Comparison of ENCODE assay signal across 29 cellular contexts in the genomic region with DNA sequence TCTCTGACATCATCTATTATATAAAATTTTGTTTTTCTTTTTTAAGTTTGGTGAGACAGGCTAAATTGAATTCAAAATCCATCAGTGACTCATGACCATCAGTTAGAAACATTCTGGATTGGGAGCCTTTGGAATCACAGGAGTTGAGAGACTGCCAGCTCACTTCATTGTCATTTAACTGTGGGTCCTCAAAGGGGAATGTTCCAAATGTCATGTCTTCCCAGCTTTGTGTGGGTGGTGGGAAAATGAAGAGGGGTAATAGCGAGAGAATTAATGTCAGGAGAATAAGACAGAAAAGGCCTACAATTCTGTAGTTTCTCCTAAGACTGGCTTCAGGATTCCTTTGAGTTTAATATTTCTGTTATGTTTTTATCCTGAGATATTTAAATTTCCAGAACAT.
DNase-seq lines count a peak whose midpoint lies in the region; ATAC-seq, FAIRE-seq and TF ChIP-seq lines count a peak whose summit lies in the region.
"Had no signal": no experiment of that assay in that cellular context is flagged by ENCODE, and none has a peak within 500 bp of the region (broad histone marks: within the 10 kb centered on the region; RNA-seq: fewer than 3 reads in every experiment).

No MANE protein-coding gene starts in this region.

- no peaks in the 10 kb centered on the region for H3K36me3 Mint-ChIP-seq in GM23338 (ENCODE audit: low read depth)
- H3K36me3 Mint-ChIP-seq: CD14-positive monocyte; CD4-positive, CD25-positive, alpha-beta regulatory T cell; CD8-positive, alpha-beta memory T cell had no signal

- intact Hi-C loops in HepG2 (cut with micrococcal nuclease; ENCODE audit: unreplicated experiment) = no loop called here

- H3K9ac ChIP-seq in NT2/D1 (ENCODE audit: insufficient read length, low read depth) (no peak overlapping the region), HepG2 (ENCODE audit: insufficient read depth, low read depth, low read length) (no peak overlapping the region)
- H3K9ac ChIP-seq: BLaER1 had no signal

- H3K27ac ChIP-seq in GM23338 (ENCODE audit: low read depth) (no peak overlapping the region), upper lobe of left lung (no peak overlapping the region), HepG2 (ENCODE audit: extremely low read length, insufficient read depth, low read length) (no peak overlapping the region)
- H3K27ac ChIP-seq: BLaER1 had no signal

- TF ChIP-seq RAD21 in HepG2 (CRISPR knock-in tag; IDR thresholded peaks at IDR 0.05) = no peak

- H3K9me2 ChIP-seq in GM23338 (ENCODE audit: insufficient read depth) = peaks cover 5% of the 10 kb centered on the region; the same call in 1 of the 2 replicates

- in situ Hi-C loops in HepG2 (cut with HindIII; ENCODE audit: extremely low pct_ligation_motif_present, low pct_unique_long_range_greater_than_20kb) = no loop called here

- H3K36me3 ChIP-seq in GM23338 (ENCODE audit: insufficient read depth) = no peaks in the 10 kb centered on the region
- no peaks in the 10 kb centered on the region for H3K36me3 ChIP-seq in NT2/D1 (ENCODE audit: insufficient read depth, insufficient read length, low read length)
- no peaks in the 10 kb centered on the region for H3K36me3 ChIP-seq in upper lobe of left lung
- no peaks in the 10 kb centered on the region for H3K36me3 ChIP-seq in HepG2 (replicated peaks in 1 of 2; ENCODE audit: control insufficient read depth in 1 of 2, insufficient read depth in 2 of 2, low read length in 2 of 2)
- H3K36me3 ChIP-seq: BE2C, BLaER1 had no signal

- no peaks in the 10 kb centered on the region for H3K27me3 Mint-ChIP-seq in GM23338 (ENCODE audit: insufficient read depth, low read depth, poor library complexity)
- H3K27me3 Mint-ChIP-seq: CD4-positive, alpha-beta memory T cell; CD4-positive, CD25-positive, alpha-beta regulatory T cell; CD8-positive, alpha-beta memory T cell had no signal

- WGBS in upper lobe of left lung, 2 donors = 0% methylated on average over 1 of the region's 1 CpG
- no CpG with 5 or more reads among the region's 1 CpG for WGBS in HepG2 (ENCODE audit: low lambda C conversion rate)

- BruUV-seq in HepG2 (replicated peaks; lab: Mats Ljungman, UMichigan) = no TSS peak

- H3K9me3 Mint-ChIP-seq in GM23338 = no peaks in the 10 kb centered on the region
- H3K9me3 Mint-ChIP-seq: CD8-positive, alpha-beta memory T cell had no signal

- H3K4me1 Mint-ChIP-seq in GM23338 = peaks cover 20% of the 10 kb centered on the region
- H3K4me1 Mint-ChIP-seq: CD14-positive monocyte; CD4-positive, CD25-positive, alpha-beta regulatory T cell; CD8-positive, alpha-beta memory T cell had no signal

- H3K4me1 ChIP-seq in GM23338 (ENCODE audit: insufficient read depth) (no peaks in the 10 kb centered on the region), NT2/D1 (ENCODE audit: insufficient read depth, insufficient read length) (no peaks in the 10 kb centered on the region), upper lobe of left lung (no peaks in the 10 kb centered on the region), HepG2 (ENCODE audit: insufficient read depth, low read length) (no peaks in the 10 kb centered on the region)
- H3K4me1 ChIP-seq: BE2C, BLaER1 had no signal

- no peaks in the 10 kb centered on the region for H3K9me3 ChIP-seq in NT2/D1 (ENCODE audit: insufficient read depth, low read length)
- H3K9me3 ChIP-seq in upper lobe of left lung = no peaks in the 10 kb centered on the region
- H3K9me3 ChIP-seq in HepG2 (ENCODE audit: low read length) = no peaks in the 10 kb centered on the region
- H3K9me3 ChIP-seq: BE2C had no signal

- POLR2A ChIA-PET in HepG2 (lab: Yijun Ruan, JAX) = no interaction called here

- DNase-seq in GM23338 (ENCODE audit: low spot score) (peak; percentile 10), NT2/D1 (ENCODE audit: low read depth, low spot score) (peak; percentile 30), astrocyte of the hippocampus (ENCODE audit: low read depth, low spot score) (peak; percentile 11), putamen (ENCODE audit: low spot score) (peak; percentile 50), NCI-H1105 treated with DMSO at 0.1 percent for 48 hours (lab: John Stamatoyannopoulos, UW) (no peak), upper lobe of left lung (no peak), HepG2 (ENCODE audit: low spot score) (no peak)
- DNase-seq: 8988T; ACHN; BE2C; C1 segment of cervical spinal cord; CD4-positive, alpha-beta memory T cell; CD4-positive, CD25-positive, alpha-beta regulatory T cell; CD8-positive, alpha-beta memory T cell; COR-L47; DMS 273 treated with DMSO at 0.1 percent for 48 hours; DMS153; DMS53; DMS79; DND-41; EL; GDM1 had no signal

- no peak overlapping the region; the same call in 1 of the 2 replicates for H3K27ac Mint-ChIP-seq in GM23338
- H3K27ac Mint-ChIP-seq: CD14-positive monocyte; CD4-positive, alpha-beta memory T cell had no signal

- H3F3A ChIP-seq in GM23338 (replicated peaks; ENCODE audit: low read depth) = no peaks in the 10 kb centered on the region

- H3K4me3 ChIP-seq in GM23338 (no peak overlapping the region), NT2/D1 (ENCODE audit: insufficient read length, low read depth) (no peak overlapping the region), upper lobe of left lung (no peak overlapping the region), HepG2 (replicated peaks in 1 of 3; ENCODE audit: insufficient read depth in 1 of 3, low read depth in 2 of 3, low read length in 3 of 3) (no peak overlapping the region)
- H3K4me3 ChIP-seq: BLaER1, GM12878 had no signal

- H3K4me2 ChIP-seq in GM23338 (no peak overlapping the region), HepG2 (ENCODE audit: low read depth, low read length) (no peak overlapping the region)
- H3K4me2 ChIP-seq: BLaER1 had no signal

- no peaks in the 10 kb centered on the region for H4K20me1 ChIP-seq in GM23338 (replicated peaks; ENCODE audit: insufficient read depth)
- H4K20me1 ChIP-seq in HepG2 (ENCODE audit: insufficient read depth, low read length) = no peaks in the 10 kb centered on the region
- H4K20me1 ChIP-seq: BLaER1 had no signal

- CTCF ChIA-PET in HepG2 (lab: Yijun Ruan, JAX; ENCODE audit: low intra/inter-chr PET ratio, low total read pairs) = no interaction called here

- FAIRE-seq in HepG2 (lab: Jason Lieb, UNC) = no peak
- FAIRE-seq: A204.1, GM12878, GM12892, GM18507 had no signal

- H3K79me2 ChIP-seq in GM23338 (replicated peaks; ENCODE audit: insufficient read depth) = no peaks in the 10 kb centered on the region
- no peaks in the 10 kb centered on the region for H3K79me2 ChIP-seq in HepG2 (ENCODE audit: insufficient read depth, low read length)

- no peak overlapping the region for H3K4me3 Mint-ChIP-seq in GM23338
- H3K4me3 Mint-ChIP-seq: CD14-positive monocyte; CD4-positive, alpha-beta memory T cell; CD4-positive, CD25-positive, alpha-beta regulatory T cell; CD8-positive, alpha-beta memory T cell had no signal

- H2AFZ ChIP-seq in GM23338 = no peak overlapping the region
- no peak overlapping the region for H2AFZ ChIP-seq in HepG2 (ENCODE audit: low read length)

- TF ChIP-seq CTCF in GM23338 (conservative IDR thresholded peaks at IDR 0.05; ENCODE audit: low read depth in 2 of 2) = no peak
- no peak for TF ChIP-seq CTCF in upper lobe of left lung (IDR thresholded peaks at IDR 0.05)
- no peak for TF ChIP-seq CTCF in HepG2 (CRISPR knock-in tag; IDR thresholded peaks at IDR 0.05)

- TF ChIP-seq POLR2A in upper lobe of left lung (IDR thresholded peaks at IDR 0.05) = no peak
- TF ChIP-seq POLR2A in HepG2 (IDR thresholded peaks at IDR 0.05; ENCODE audit: insufficient read depth in 1 of 2, low read depth in 2 of 2, low read length in 2 of 2) = no peak

- ATAC-seq in GM23338 (no peak), upper lobe of left lung (ENCODE audit: low FRiP score in 2 of 2) (no peak), HepG2 (no peak), GM19397 (IDR thresholded peaks at IDR 0.05; ENCODE audit: unreplicated experiment) (no peak)
- ATAC-seq: GM12878 had no signal

- no peaks in the 10 kb centered on the region for H3K27me3 ChIP-seq in GM23338 (ENCODE audit: insufficient read depth)
- H3K27me3 ChIP-seq in NT2/D1 (ENCODE audit: insufficient read depth, insufficient read length) = no peaks in the 10 kb centered on the region
- H3K27me3 ChIP-seq in upper lobe of left lung = no peaks in the 10 kb centered on the region
- no peaks in the 10 kb centered on the region for H3K27me3 ChIP-seq in HepG2 (ENCODE audit: control insufficient read depth in 1 of 2, insufficient read depth in 2 of 2, low read length in 2 of 2)
- H3K27me3 ChIP-seq: BE2C, BLaER1 had no signal

- TF ChIP-seq EP300 in upper lobe of left lung (IDR thresholded peaks at IDR 0.05) (no peak), HepG2 (IDR thresholded peaks at IDR 0.05; ENCODE audit: low read depth in 2 of 2, low read length in 2 of 2) (no peak), HepG2 (CRISPR knock-in tag; IDR thresholded peaks at IDR 0.05; ENCODE audit: borderline replicate concordance) (no peak)

TF ChIP-seq in GM23338, 12 proteins besides CTCF, POLR2A, EP300 and RAD21 (continues in another document):
- TF ChIP-seq EZH2 (IDR thresholded peaks at IDR 0.05; ENCODE audit: low read depth, unreplicated experiment) (no peak), JUNB (IDR thresholded peaks at IDR 0.05; ENCODE audit: unreplicated experiment) (no peak)

TF ChIP-seq in HepG2, 621 proteins besides CTCF, POLR2A, EP300 and RAD21:
- TF ChIP-seq ZNF143 (CRISPR knock-in tag; IDR thresholded peaks at IDR 0.05) (no peak), GATA4 (IDR thresholded peaks at IDR 0.05; ENCODE audit: borderline replicate concordance, low read depth) (no peak), TEAD3 (CRISPR knock-in tag; optimal IDR thresholded peaks at IDR 0.05; ENCODE audit: borderline replicate concordance) (no peak)
TF ChIP-seq in HepG2: peak in this region for 0.

Comparison
In these comparisons a context has a peak if more than half of its experiments do, and no peak if none do; other contexts are left out.
1. DNase-seq: peak in GM23338 (single experiment), NT2/D1 (single experiment), astrocyte of the hippocampus (single experiment) and putamen (single experiment); none in NCI-H1105 treated with DMSO at 0.1 percent for 48 hours (single experiment), upper lobe of left lung (0 of 2) and HepG2 (single experiment).